14 cellular contexts compared by ENCODE assay signal in the genomic region with DNA sequence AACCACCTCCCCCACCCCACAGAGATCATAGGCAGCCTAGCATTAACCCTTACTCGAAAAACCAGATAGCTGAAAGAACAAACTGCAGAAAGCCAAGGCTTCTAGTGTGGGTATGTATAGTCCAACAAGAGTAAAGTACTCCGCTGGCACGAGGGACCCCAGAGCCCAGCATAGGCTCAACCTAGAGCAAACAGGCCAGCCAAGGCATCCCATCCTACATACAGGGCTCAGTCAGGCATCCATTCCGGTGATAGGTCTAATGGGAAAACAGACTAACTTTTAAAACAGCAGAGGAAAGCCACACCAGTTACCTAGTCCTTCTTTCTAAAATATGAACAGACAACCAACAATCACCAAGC. TPM values are rescaled to one million over a fixed set of nuclear protein-coding genes. Genes with fewer than 3 reads are reported as not detected.
DNase-seq lines count a peak whose midpoint lies in the region; ATAC-seq and TF ChIP-seq lines count a peak whose summit lies in the region.
"Had no signal": no experiment of that assay in that cellular context is flagged by ENCODE, and none has a peak within 500 bp of the region (broad histone marks: within the 10 kb centered on the region; RNA-seq: fewer than 3 reads in every experiment).

No MANE protein-coding gene starts in this region.

- H3K36me3 ChIP-seq in left ventricle myocardium inferior (no peaks in the 10 kb centered on the region), esophagus squamous epithelium (no peaks in the 10 kb centered on the region), psoas muscle (ENCODE audit: insufficient read depth in 1 of 2, low read depth in 1 of 2) (no peaks in the 10 kb centered on the region), uterus (no peaks in the 10 kb centered on the region)
- H3K36me3 ChIP-seq: BLaER1 treated with 17β-estradiol and CSF1 and Interleukin-3, amounts not matched to agents 10 nM and 100 nM had no signal

- no peak for TF ChIP-seq POLR2A in esophagus squamous epithelium (IDR thresholded peaks at IDR 0.05)
- TF ChIP-seq POLR2A in uterus (IDR thresholded peaks at IDR 0.05) = no peak

- H3K9me3 ChIP-seq in left ventricle myocardium inferior (replicated peaks) = no peaks in the 10 kb centered on the region
- no peaks in the 10 kb centered on the region for H3K9me3 ChIP-seq in esophagus squamous epithelium
- H3K9me3 ChIP-seq in psoas muscle = no peaks in the 10 kb centered on the region
- no peaks in the 10 kb centered on the region for H3K9me3 ChIP-seq in uterus

- DNase-seq in left ventricle myocardium inferior = no peak
- no peak for DNase-seq in cardiac septum (ENCODE audit: low spot score)
- DNase-seq in esophagus squamous epithelium (lab: John Stamatoyannopoulos, UW) = no peak
- no peak for DNase-seq in psoas muscle
- no peak for DNase-seq in uterus
- no peak for DNase-seq in amniotic stem cell (lab: John Stamatoyannopoulos, UW)
- no peak for DNase-seq in OCI-M1 (lab: John Stamatoyannopoulos, UW)
- DNase-seq: activated CD8-positive, alpha-beta memory T cell treated with anti-CD3 and anti-CD28 coated beads, Interleukin-2, amount 50 U/mL, for 4 hours; activated effector memory CD4-positive, alpha-beta T cell treated with anti-CD3 and anti-CD28 coated beads, Interleukin-2, amount 50 U/mL, for 16 hours; foreskin melanocyte; left cardiac atrium; stimulated activated CD4-positive, alpha-beta T cell treated with anti-CD3 and anti-CD28 coated beads, Interleukin-2, amount 100 ng/mL, for 48 hours had no signal

- TF ChIP-seq CTCF in left ventricle myocardium inferior (IDR thresholded peaks at IDR 0.05; ENCODE audit: borderline replicate concordance) = no peak
- no peak for TF ChIP-seq CTCF in esophagus squamous epithelium (IDR thresholded peaks at IDR 0.05)
- no peak for TF ChIP-seq CTCF in psoas muscle (IDR thresholded peaks at IDR 0.05)
- TF ChIP-seq CTCF in uterus (IDR thresholded peaks at IDR 0.05) = no peak

- no peaks in the 10 kb centered on the region for H3K9me3 Mint-ChIP-seq in activated T-helper 17 cell treated with anti-CD3 and anti-CD28 coated beads, Interleukin-2, amount 50 U/mL, for 72 hours

- intact Hi-C loops in left ventricle myocardium inferior (cut with micrococcal nuclease) (no loop called here), cardiac septum (cut with DNase I) (loop anchor here (5.0 kb wide), 1 partner anchor 86 kb away; no protein-coding TSS in a partner anchor), esophagus squamous epithelium (cut with DNase I) (no loop called here), psoas muscle (cut with DNase I) (loop anchor here in 1 of 2 donors (5.0 kb wide), 1 partner anchor 66 kb away; no protein-coding TSS in a partner anchor), uterus (cut with DNase I; ENCODE audit: low total_unique reads) (no loop called here)

- ATAC-seq in psoas muscle = peak; percentile 8 to 40 (median 13)
- ATAC-seq in activated T-helper 17 cell treated with anti-CD3 and anti-CD28 coated beads, Interleukin-2, amount 50 U/mL, for 72 hours (replicated peaks) = no peak

- H3K27ac Mint-ChIP-seq in activated T-helper 17 cell treated with anti-CD3 and anti-CD28 coated beads, Interleukin-2, amount 50 U/mL, for 72 hours = no peak overlapping the region

- H3K27ac ChIP-seq in left ventricle myocardium inferior (replicated peaks) (peak overlapping the region; percentile 56), esophagus squamous epithelium (peak overlapping the region in 3 of 4 donors; percentile 11 to 58 (median 38)), psoas muscle (no peak overlapping the region), uterus (peak overlapping the region; percentile 18 to 26)
- H3K27ac ChIP-seq: BLaER1 treated with 17β-estradiol and CSF1 and Interleukin-3, amounts not matched to agents 10 nM and 100 nM had no signal

- H3K27me3 Mint-ChIP-seq in activated T-helper 17 cell treated with anti-CD3 and anti-CD28 coated beads, Interleukin-2, amount 50 U/mL, for 72 hours = no peaks in the 10 kb centered on the region

- peaks cover 43% of the 10 kb centered on the region for H3K4me1 Mint-ChIP-seq in activated T-helper 17 cell treated with anti-CD3 and anti-CD28 coated beads, Interleukin-2, amount 50 U/mL, for 72 hours

- H3K27me3 ChIP-seq in left ventricle myocardium inferior (ENCODE audit: low read depth) (no peaks in the 10 kb centered on the region), esophagus squamous epithelium (no peaks in the 10 kb centered on the region), psoas muscle (ENCODE audit: insufficient read depth in 3 of 3, low read length in 2 of 3) (no peaks in the 10 kb centered on the region), uterus (no peaks in the 10 kb centered on the region)
- H3K27me3 ChIP-seq: BLaER1 treated with 17β-estradiol and CSF1 and Interleukin-3, amounts not matched to agents 10 nM and 100 nM had no signal

- peaks cover 51% of the 10 kb centered on the region for H3K4me1 ChIP-seq in left ventricle myocardium inferior
- peaks cover 0 to 44% (median 3%) of the 10 kb centered on the region in 3 donors for H3K4me1 ChIP-seq in esophagus squamous epithelium
- peaks cover 50% of the 10 kb centered on the region for H3K4me1 ChIP-seq in psoas muscle
- peaks cover 0 to 4% of the 10 kb centered on the region in 2 donors for H3K4me1 ChIP-seq in uterus

- no peaks in the 10 kb centered on the region for H3K36me3 Mint-ChIP-seq in activated T-helper 17 cell treated with anti-CD3 and anti-CD28 coated beads, Interleukin-2, amount 50 U/mL, for 72 hours (ENCODE audit: low read depth)

- WGBS in esophagus squamous epithelium, 2 donors = 88 to 92% methylated on average over 4 of the region's 4 CpGs
- 82 to 92% (median 85%) methylated on average over 4 of the region's 4 CpGs for WGBS in psoas muscle, 3 donors

- H3K4me3 Mint-ChIP-seq in activated T-helper 17 cell treated with anti-CD3 and anti-CD28 coated beads, Interleukin-2, amount 50 U/mL, for 72 hours = no peak overlapping the region

- H3K4me3 ChIP-seq in left ventricle myocardium inferior (no peak overlapping the region), esophagus squamous epithelium (no peak overlapping the region), psoas muscle (no peak overlapping the region), uterus (no peak overlapping the region)
- H3K4me3 ChIP-seq: BLaER1 treated with 17β-estradiol and CSF1 and Interleukin-3, amounts not matched to agents 10 nM and 100 nM had no signal

RNA-seq across cellular contexts. Expression of a gene that starts 17.8 kb away (rescaled TPM):
- total RNA-seq in left ventricle myocardium inferior (5.0 TPM), cardiac septum (7.5 TPM), esophagus squamous epithelium (1 to 10 TPM; 3.1 to 9.9 (median 4.9) TPM), psoas muscle (1 to 10 TPM; 3.4 to 7.8 (median 6.4) TPM), uterus (10 to 100 TPM; 15.5 to 28.4 (median 20.8) TPM)
- polyA plus RNA-seq in psoas muscle = 1 to 10 TPM; 2.2 to 7.9 (median 3.5) TPM
- 1 to 10 TPM; 6.5 to 8.6 TPM for total RNA-seq in activated T-helper 17 cell treated with anti-CD3 and anti-CD28 coated beads, Interleukin-2, amount 50 U/mL, for 72 hours
